ENCODE assay signal across 8 cellular contexts in the genomic region with DNA sequence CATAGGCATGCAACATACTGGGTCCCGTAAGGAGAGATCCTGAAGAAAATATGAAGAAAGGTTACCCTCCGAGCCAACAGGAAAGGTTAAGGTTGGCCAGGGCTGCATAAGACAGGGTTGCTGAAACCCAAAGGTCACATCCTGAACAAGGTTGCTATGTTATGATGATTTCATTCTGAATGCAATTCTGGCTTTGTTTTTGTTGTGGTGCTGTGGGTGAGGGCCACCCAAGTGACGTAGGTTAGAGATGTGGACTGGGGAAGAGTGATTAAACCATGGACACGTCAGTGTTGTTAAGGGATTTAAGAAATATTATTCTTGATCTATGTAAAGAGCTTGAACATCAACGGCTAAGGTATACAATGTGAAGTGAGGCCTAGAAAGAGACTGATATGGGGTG. TPM values are rescaled to one million over a fixed set of nuclear protein-coding genes. Genes with fewer than 3 reads are reported as not detected.
A peak's percentile ranks its signal among the peaks of the same experiment; 100 is the strongest.
DNase-seq lines count a peak whose midpoint lies in the region; ATAC-seq, FAIRE-seq and TF ChIP-seq lines count a peak whose summit lies in the region.

No MANE protein-coding gene starts in this region.

- no peak overlapping the region for H2BK20ac ChIP-seq in H1 (ENCODE audit: low read length)

- no peak overlapping the region for H3K23ac ChIP-seq in H1 (ENCODE audit: insufficient read length)

- no peak for TF ChIP-seq EP300 in H1 (IDR thresholded peaks at IDR 0.05; ENCODE audit: borderline replicate concordance in 1 of 2, low read depth in 2 of 2, low read length in 2 of 2)

- WGBS in H1 (ENCODE audit: extremely low coverage in 1 of 2, insufficient coverage in 1 of 2, insufficient read length in 1 of 2, insufficient replicate concordance in 2 of 2, low coverage in 1 of 2, low lambda C conversion rate in 2 of 2, missing lambda C conversion rate in 1 of 2), 2 experiments: 81% methylated on average over 5 of the region's 5 CpGs; no CpG with 5 or more reads in 1 of the 2 experiments

- no peak overlapping the region for H3K56ac ChIP-seq in H1 (replicated peaks; ENCODE audit: insufficient read length, low read depth, low read length)

- H3K9ac ChIP-seq in OCI-LY1 (ENCODE audit: low read length): peak overlapping the region; percentile 57
- no peak overlapping the region for H3K9ac ChIP-seq in H1 (replicated peaks in 1 of 4; ENCODE audit: extremely low read depth in 1 of 4, low read depth in 3 of 4, low read length in 3 of 4)

- no peaks in the 10 kb centered on the region for H3K79me1 ChIP-seq in H1 (ENCODE audit: low read depth, low read length)

- no peak overlapping the region for H4K5ac ChIP-seq in H1 (ENCODE audit: insufficient read length, low read depth, low read length)

- ATAC-seq in naive thymus-derived CD8-positive, alpha-beta T cell: peak; percentile 56 to 57
- ATAC-seq in GM19463 (IDR thresholded peaks at IDR 0.05; ENCODE audit: unreplicated experiment): no peak
- no peak for ATAC-seq in HG03196 (IDR thresholded peaks at IDR 0.05; ENCODE audit: unreplicated experiment)
- no peak for ATAC-seq in HG02852 (IDR thresholded peaks at IDR 0.05; ENCODE audit: unreplicated experiment)
- ATAC-seq in GM18867 (IDR thresholded peaks at IDR 0.05; ENCODE audit: unreplicated experiment): no peak

- H2AFZ ChIP-seq in OCI-LY1 (ENCODE audit: low read length): no peak overlapping the region
- no peak overlapping the region for H2AFZ ChIP-seq in H1 (ENCODE audit: low read length)

- DNase-seq in AG08396 (ENCODE audit: low spot score): peak; percentile 33
- DNase-seq in H1 (ENCODE audit: low read depth in 1 of 2, low spot score in 2 of 2): no peak
- peak in 3 of 10 donors; percentile 18 to 69 (median 29) for DNase-seq in naive thymus-derived CD8-positive, alpha-beta T cell

- H2AK5ac ChIP-seq in H1 (ENCODE audit: low read depth, low read length): no peak overlapping the region

- H2BK15ac ChIP-seq in H1 (ENCODE audit: low read length): no peak overlapping the region

- H3K27me3 ChIP-seq in OCI-LY1 (ENCODE audit: insufficient read depth, low read length) (no peaks in the 10 kb centered on the region), H1 (replicated peaks in 1 of 4; ENCODE audit: control insufficient read depth in 3 of 4, extremely low read depth in 1 of 4, insufficient read depth in 3 of 4, low read length in 3 of 4) (no peaks in the 10 kb centered on the region; a peak in 2 of 7 replicates)

- peaks cover 84% of the 10 kb centered on the region for H3K4me1 ChIP-seq in OCI-LY1 (ENCODE audit: insufficient read depth, low read length, severe bottlenecking)
- no peaks in the 10 kb centered on the region; a peak in 1 of 7 replicates for H3K4me1 ChIP-seq in H1 (replicated peaks in 1 of 4; ENCODE audit: control insufficient read depth in 3 of 4, insufficient read depth in 4 of 4, low read length in 3 of 4)

- peaks cover 0 to 70% (median 3%) of the 10 kb centered on the region in 4 donors for H3K4me1 Mint-ChIP-seq in naive thymus-derived CD8-positive, alpha-beta T cell

- H3K9me2 ChIP-seq in OCI-LY1 (ENCODE audit: low read depth, low read length): no peaks in the 10 kb centered on the region

- H4K91ac ChIP-seq in H1 (replicated peaks; ENCODE audit: insufficient read length, low read length): no peak overlapping the region

- no peak overlapping the region for H3K4ac ChIP-seq in H1 (replicated peaks; ENCODE audit: insufficient read length, low read depth, low read length)

- no peaks in the 10 kb centered on the region for H3K36me3 Mint-ChIP-seq in naive thymus-derived CD8-positive, alpha-beta T cell

- H3K27ac Mint-ChIP-seq in naive thymus-derived CD8-positive, alpha-beta T cell: peak overlapping the region in 7 of 10 donors; percentile 2 to 90 (median 39)

- H3K18ac ChIP-seq in H1 (ENCODE audit: extremely low read depth, low read length): no peak overlapping the region

- TF ChIP-seq POLR2A in H1 (IDR thresholded peaks at IDR 0.05; ENCODE audit: control extremely low read depth in 1 of 2, low read depth in 2 of 2, low read length in 2 of 2): no peak

- no peak overlapping the region for H2BK5ac ChIP-seq in H1 (ENCODE audit: low read depth, low read length)

- TF ChIP-seq RAD21 in H1 (IDR thresholded peaks at IDR 0.05 in 1 of 2, conservative IDR thresholded peaks at IDR 0.05 in 1 of 2; ENCODE audit: low read depth in 2 of 2, low read length in 2 of 2): no peak; a peak in 1 of 4 replicates

- H3K36me3 ChIP-seq in OCI-LY1 (ENCODE audit: insufficient read depth, low read length): 0 out of 2 replicates have a peak, but pooled peaks cover under 1% of the 10 kb centered on the region
- no peaks in the 10 kb centered on the region for H3K36me3 ChIP-seq in H1 (ENCODE audit: control insufficient read depth in 2 of 4, insufficient read depth in 4 of 4, low read length in 3 of 4)

- POLR2A ChIA-PET in H1 (lab: Charles Lee; ENCODE audit: partially characterized antibody): no interaction called here
- POLR2A ChIA-PET in naive thymus-derived CD8-positive, alpha-beta T cell (lab: Charles Lee): no interaction called here

- no peaks in the 10 kb centered on the region for H3K23me2 ChIP-seq in H1 (ENCODE audit: low read depth, low read length)

- H4K20me1 ChIP-seq in OCI-LY1 (ENCODE audit: insufficient read depth, low read length) (no peaks in the 10 kb centered on the region), H1 (replicated peaks in 1 of 2; ENCODE audit: control insufficient read depth in 1 of 2, insufficient read depth in 2 of 2, low read length in 2 of 2) (no peaks in the 10 kb centered on the region)

- no peaks in the 10 kb centered on the region for H3K9me3 ChIP-seq in OCI-LY1 (ENCODE audit: low read length)
- no peaks in the 10 kb centered on the region for H3K9me3 ChIP-seq in H1 (ENCODE audit: insufficient read depth in 2 of 2, low read depth in 1 of 2, low read length in 1 of 2)

- no peak for TF ChIP-seq CTCF in OCI-LY1 (IDR thresholded peaks at IDR 0.05; ENCODE audit: low read length)
- no peak for TF ChIP-seq CTCF in H1 (IDR thresholded peaks at IDR 0.05; ENCODE audit: control extremely low read depth in 1 of 3, insufficient read depth in 1 of 3, low read depth in 1 of 3, low read length in 3 of 3)

- H3K9me3 Mint-ChIP-seq in naive thymus-derived CD8-positive, alpha-beta T cell: no peaks in the 10 kb centered on the region

- peak overlapping the region; percentile 66 for H3K4me2 ChIP-seq in OCI-LY1 (ENCODE audit: low read length)
- H3K4me2 ChIP-seq in H1 (ENCODE audit: insufficient read depth in 1 of 2, low read depth in 2 of 2, low read length in 2 of 2): no peak overlapping the region

- H3K14ac ChIP-seq in H1 (ENCODE audit: insufficient read length): no peak overlapping the region

- FAIRE-seq in H1 (lab: Jason Lieb, UNC): peak; percentile 81

- H3K27me3 Mint-ChIP-seq in naive thymus-derived CD8-positive, alpha-beta T cell: peaks cover 0 to 24% (median 2%) of the 10 kb centered on the region in 5 donors

- no peak overlapping the region for H2BK12ac ChIP-seq in H1 (ENCODE audit: low read depth, low read length)

- peak overlapping the region; percentile 28 for H3K4me3 ChIP-seq in OCI-LY1 (ENCODE audit: low read depth, low read length, poor library complexity, severe bottlenecking)
- no peak overlapping the region for H3K4me3 ChIP-seq in H1 (ENCODE audit: extremely low read depth in 1 of 4, insufficient read depth in 2 of 4, low read depth in 3 of 4, low read length in 4 of 4)

- 0 out of 2 replicates have a peak, but pooled peaks cover 4% of the 10 kb centered on the region for H3F3A ChIP-seq in OCI-LY1 (ENCODE audit: insufficient read depth, low read length)

- no peak overlapping the region for H4K8ac ChIP-seq in H1 (ENCODE audit: extremely low read depth, insufficient read depth, low read length)

- H2BK120ac ChIP-seq in H1 (replicated peaks; ENCODE audit: low read depth, low read length): no peak overlapping the region

- CTCF ChIA-PET in H1 (lab: Charles Lee; ENCODE audit: partially characterized antibody): interaction anchor here (0.8 to 3.4 kb wide), 3 partner anchors 8 to 178 kb away, joined by 3 to 25 read pairs (median 3); no protein-coding TSS in a partner anchor

- peak overlapping the region in 2 of 10 donors; percentile 36 to 38 for H3K4me3 Mint-ChIP-seq in naive thymus-derived CD8-positive, alpha-beta T cell

- H3K79me2 ChIP-seq in OCI-LY1 (ENCODE audit: insufficient read depth, low read length): peaks cover 2% of the 10 kb centered on the region; the same call in 1 of the 2 replicates
- no peaks in the 10 kb centered on the region for H3K79me2 ChIP-seq in H1 (ENCODE audit: control insufficient read depth in 1 of 2, insufficient read depth in 2 of 2, low read length in 2 of 2)

- H3K27ac ChIP-seq in OCI-LY1 (ENCODE audit: low read depth, low read length, poor library complexity, severe bottlenecking): peak overlapping the region; percentile 81
- H3K27ac ChIP-seq in H1 (ENCODE audit: low read depth, low read length): no peak overlapping the region

TF ChIP-seq in H1, 55 proteins besides CTCF, POLR2A, EP300 and RAD21:
- TF ChIP-seq SUZ12 (IDR thresholded peaks at IDR 0.05; ENCODE audit: low read length): no peak

RNA-seq across cellular contexts. Expression of a gene that starts 60.0 kb away (rescaled TPM):
- total RNA-seq in H1 (2021; fragmentation: NEBNext Ultra II Directional; extraction: Animal tissue kit (Norgen Biotek cat#: 25700)): 0.13 TPM in 1 of 2 replicates, not detected in the other
- 0.22 and 0.38 TPM in 2 replicates for polyA plus RNA-seq in H1 (2011; rRNA removed)
- polyA plus RNA-seq in H1 (2011; cell fraction: cytosol; rRNA removed): 0.40 TPM
- 1.00 TPM for polyA plus RNA-seq in H1 (2011; cell fraction: nucleus; rRNA removed)
- 0.46 to 0.78 TPM (median 0.66 TPM) in 4 replicates for polyA plus RNA-seq in H1 (2012, experiment 1 of 2)
- 0.07 TPM for polyA plus RNA-seq in H1 (2012, experiment 2 of 2)
- polyA plus RNA-seq in H1 (2013, experiment 1 of 2): 0.04 TPM
- polyA plus RNA-seq in H1 (2013, experiment 2 of 2): 0.04 TPM
- polyA minus RNA-seq in H1 (2011; rRNA and poly(A)+ RNA removed): 1.2 and 1.6 TPM in 2 replicates
- 1.8 TPM for polyA minus RNA-seq in H1 (2011; cell fraction: cytosol; rRNA and poly(A)+ RNA removed)
- polyA minus RNA-seq in H1 (2011; cell fraction: nucleus; rRNA and poly(A)+ RNA removed): 3.4 TPM
- total RNA-seq in naive thymus-derived CD8-positive, alpha-beta T cell: 1 to 10 TPM; 8.2 to 9.4 TPM
- 10 to 100 TPM in 1 of 3 donors, under 1 TPM in 2; 0.08 to 18.8 (median 0.58) TPM for polyA plus RNA-seq in naive thymus-derived CD8-positive, alpha-beta T cell

Comparison
In these comparisons a context has a peak if more than half of its experiments do, and no peak if none do; other contexts are left out.
1. ATAC-seq: peak in naive thymus-derived CD8-positive, alpha-beta T cell (2 of 2); none in GM19463 (single experiment), HG03196 (single experiment), HG02852 (single experiment) and GM18867 (single experiment).